ENCODE assay signal across 6 cellular contexts in the genomic region with DNA sequence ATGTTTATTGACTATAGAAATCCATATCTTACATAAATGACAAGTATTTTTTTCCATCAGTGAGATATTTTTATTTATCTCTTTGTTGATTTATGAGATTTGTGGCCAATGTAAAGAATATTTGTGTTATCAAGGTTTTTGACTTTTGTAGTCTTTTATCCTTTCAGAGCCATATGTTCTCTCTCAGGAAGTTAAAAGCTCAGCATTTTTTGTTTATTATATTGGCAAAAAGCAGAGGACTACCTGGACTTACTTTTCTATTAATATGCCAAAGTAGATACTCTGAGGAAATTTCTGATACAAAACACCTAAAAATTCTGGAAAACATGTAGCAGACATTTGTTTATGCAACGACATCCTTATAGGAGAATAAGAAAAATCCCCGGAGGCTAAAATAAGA.
"Had no signal": no experiment of that assay in that cellular context is flagged by ENCODE, and none has a peak within 500 bp of the region (broad histone marks: within the 10 kb centered on the region; RNA-seq: fewer than 3 reads in every experiment).

No MANE protein-coding gene starts in this region.

- ATAC-seq: K562 had no signal

- H3K4me2 ChIP-seq: KMS-11 had no signal

- H3K4me3 ChIP-seq: K562 had no signal

- FAIRE-seq: HTR-8/SVneo, K562 had no signal

- H3K9ac ChIP-seq: KMS-11 had no signal

- H3K27ac ChIP-seq: HL-60, KMS-11 had no signal

- DNase-seq: KBM-7, KG1 had no signal
